25 cellular contexts compared by ENCODE assay signal in genomic region chr7:118662266-118662665, GRCh38.
"Had no signal": no experiment of that assay in that cellular context is flagged by ENCODE, and none has a peak within 500 bp of the region (broad histone marks: within the 10 kb centered on the region; RNA-seq: fewer than 3 reads in every experiment).

No MANE protein-coding gene starts in this region.

- FAIRE-seq: colon, endothelial cell of umbilical vein, frontal cortex, kidney had no signal

- H3K4me3 ChIP-seq: coronary artery, dorsolateral prefrontal cortex, esophagus muscularis mucosa, gastroesophageal sphincter, heart left ventricle, hepatocyte, left lung, lower lobe of right lung, mucosa of descending colon had no signal

- H3K27me3 ChIP-seq: dorsolateral prefrontal cortex, esophagus muscularis mucosa, foreskin keratinocyte, gastroesophageal sphincter, heart left ventricle, hepatocyte, left lung had no signal

- H3K4me1 ChIP-seq: esophagus muscularis mucosa, foreskin keratinocyte, gastroesophageal sphincter, heart left ventricle, left lung, lower lobe of right lung had no signal

- ATAC-seq: foreskin keratinocyte, gastroesophageal sphincter, heart left ventricle, left cardiac atrium, left lung, left ventricle myocardium superior, lower lobe of right lung, mucosa of descending colon had no signal

- DNase-seq: dermis blood vessel endothelial cell; dorsolateral prefrontal cortex; effector CD4-positive, alpha-beta T cell; effector memory CD4-positive, alpha-beta T cell; foreskin keratinocyte; heart left ventricle; hypothalamus; immature natural killer cell; islet precursor cell; kidney; kidney glomerular epithelial cell; left cardiac atrium; left lung; left ventricle myocardium superior; lower lobe of right lung; mesenchymal stem cell; mucosa of descending colon; naive B cell had no signal

- H3K27ac ChIP-seq: coronary artery, dorsolateral prefrontal cortex, esophagus muscularis mucosa, foreskin keratinocyte, gastroesophageal sphincter, heart left ventricle, hepatocyte, left lung, lower lobe of right lung had no signal

- H3K9me3 ChIP-seq: esophagus muscularis mucosa, gastroesophageal sphincter, heart left ventricle, left lung, lower lobe of right lung, mucosa of descending colon had no signal
